ENCODE assay signal across 16 cellular contexts in genomic region chr12:128076188-128076587, GRCh38.
DNase-seq lines count a peak whose midpoint lies in the region; ATAC-seq and TF ChIP-seq lines count a peak whose summit lies in the region.
"Had no signal": no experiment of that assay in that cellular context is flagged by ENCODE, and none has a peak within 500 bp of the region (broad histone marks: within the 10 kb centered on the region; RNA-seq: fewer than 3 reads in every experiment).

No MANE protein-coding gene starts in this region.

- no peak overlapping the region for H3K9ac ChIP-seq in mesenchymal stem cell (ENCODE audit: low read length)
- H3K9ac ChIP-seq: BLaER1, parathyroid adenoma had no signal

- H3K4me1 ChIP-seq in mesenchymal stem cell (ENCODE audit: control insufficient read depth, insufficient read depth, low read depth, low read length): no peaks in the 10 kb centered on the region
- H3K4me1 ChIP-seq: BLaER1, parathyroid adenoma had no signal

- no peak overlapping the region for H2BK15ac ChIP-seq in mesenchymal stem cell (ENCODE audit: low read depth, poor library complexity, severe bottlenecking)

- WGBS in mesenchymal stem cell: 8% methylated on average over 3 of the region's 4 CpGs

- H2BK5ac ChIP-seq in mesenchymal stem cell (ENCODE audit: low read depth, low read length, poor library complexity, severe bottlenecking): no peak overlapping the region

- H3K36me3 ChIP-seq in brain microvascular endothelial cell (replicated peaks) (no peaks in the 10 kb centered on the region), mesenchymal stem cell (ENCODE audit: control insufficient read depth in 1 of 2, insufficient read depth in 2 of 2, low read depth in 1 of 2, low read length in 2 of 2) (no peaks in the 10 kb centered on the region)
- H3K36me3 ChIP-seq: BLaER1 had no signal

- H3K27ac ChIP-seq in brain microvascular endothelial cell (peak overlapping the region; percentile 55), mesenchymal stem cell (ENCODE audit: low read length, poor library complexity, severe bottlenecking) (no peak overlapping the region)
- H3K27ac ChIP-seq: BLaER1, parathyroid adenoma had no signal

- H3K79me1 ChIP-seq in mesenchymal stem cell (replicated peaks; ENCODE audit: low read length, poor library complexity, severe bottlenecking): no peaks in the 10 kb centered on the region

- H2BK12ac ChIP-seq in mesenchymal stem cell (ENCODE audit: low read length in 2 of 2): no peak overlapping the region

- H2AK5ac ChIP-seq in mesenchymal stem cell (ENCODE audit: low read length, severe bottlenecking): no peak overlapping the region

- H3K14ac ChIP-seq in mesenchymal stem cell (ENCODE audit: low read length in 2 of 2): no peak overlapping the region

- H3K4me2 ChIP-seq in mesenchymal stem cell (ENCODE audit: low read length, poor library complexity, severe bottlenecking): no peak overlapping the region
- H3K4me2 ChIP-seq: BLaER1 had no signal

- H2BK120ac ChIP-seq in mesenchymal stem cell (ENCODE audit: low read depth, low read length): no peak overlapping the region

- no peak for TF ChIP-seq CTCF in AG09309 (IDR thresholded peaks at IDR 0.05; ENCODE audit: control insufficient read depth, insufficient read depth, low read depth, low read length, missing control alignments)
- no peak for TF ChIP-seq CTCF in brain microvascular endothelial cell (IDR thresholded peaks at IDR 0.05; ENCODE audit: low read depth, low read length, missing control alignments)

- no peak overlapping the region for H2AFZ ChIP-seq in mesenchymal stem cell (ENCODE audit: low read depth, low read length)
- H2AFZ ChIP-seq: parathyroid adenoma had no signal

- no peak overlapping the region for H4K8ac ChIP-seq in mesenchymal stem cell (ENCODE audit: low read length)

- no peak overlapping the region for H3K18ac ChIP-seq in mesenchymal stem cell (ENCODE audit: low read depth in 1 of 2, low read length in 2 of 2)

- ATAC-seq in GM19452 (IDR thresholded peaks at IDR 0.05; ENCODE audit: unreplicated experiment): no peak
- ATAC-seq: HCT116, Right ventricle myocardium inferior had no signal

- H3K23ac ChIP-seq in mesenchymal stem cell (ENCODE audit: low read length in 2 of 2): no peak overlapping the region

- H3K27me3 ChIP-seq in brain microvascular endothelial cell (replicated peaks) (no peaks in the 10 kb centered on the region), mesenchymal stem cell (ENCODE audit: control insufficient read depth in 1 of 2, insufficient read depth in 1 of 2, low read length in 2 of 2) (peaks cover 0 to 10% of the 10 kb centered on the region in 2 experiments)
- H3K27me3 ChIP-seq: BLaER1 had no signal

- no peaks in the 10 kb centered on the region for H3K9me3 ChIP-seq in mesenchymal stem cell (ENCODE audit: control insufficient read depth, low read length)

- no peak overlapping the region for H3K4ac ChIP-seq in mesenchymal stem cell (ENCODE audit: low read depth in 1 of 2, low read length in 2 of 2)

- H3K4me3 ChIP-seq in AG09309 (ENCODE audit: control insufficient read depth, low read depth, low read length) (no peak overlapping the region), brain microvascular endothelial cell (ENCODE audit: low read depth, low read length) (no peak overlapping the region), mesenchymal stem cell (ENCODE audit: insufficient read depth in 1 of 2, low read depth in 1 of 2, low read length in 2 of 2) (peak overlapping the region in 1 of 2 experiments; percentile 43)
- H3K4me3 ChIP-seq: BLaER1 had no signal

- in situ Hi-C loops in brain microvascular endothelial cell (cut with HindIII; ENCODE audit: low pct_ligation_motif_present, low sequenced_read_pairs): no loop called here

- DNase-seq in AG09309 (ENCODE audit: low read depth) (peak; percentile 75), M059J (ENCODE audit: low read depth) (peak; percentile 89), brain microvascular endothelial cell (peak; percentile 88), mesenchymal stem cell (peak; percentile 81), DMS53 treated with DMSO at 0.1 percent for 48 hours (lab: John Stamatoyannopoulos, UW; ENCODE audit: unreplicated experiment) (no peak), HPDE6-E6E7 (ENCODE audit: extremely low spot score) (no peak), middle frontal gyrus (ENCODE audit: extremely low spot score, low spot score) (no peak)
- DNase-seq: central memory CD4-positive, alpha-beta T cell; IMR-90; NCI-H146; NCI-H526 had no signal

- H4K91ac ChIP-seq in mesenchymal stem cell (ENCODE audit: low read length): no peak overlapping the region

Comparison
In these comparisons a context has a peak if more than half of its experiments do, and no peak if none do; other contexts are left out.
1. DNase-seq: peak in AG09309 (single experiment), M059J (single experiment), brain microvascular endothelial cell (single experiment) and mesenchymal stem cell (single experiment); none in DMS53 treated with DMSO at 0.1 percent for 48 hours (single experiment), HPDE6-E6E7 (single experiment) and middle frontal gyrus (single experiment).